Comparison of ENCODE assay signal across 2 cellular contexts in genomic region chr2:135904590-135904989, GRCh38.
TF ChIP-seq lines count a peak whose summit lies in the region.

No MANE protein-coding gene starts in this region.

TF ChIP-seq in SK-N-SH treated with all-trans-retinoic acid at 6 μM for 48 hours, 23 proteins besides CTCF, POLR2A, EP300 and RAD21 (continued from another document):
- TF ChIP-seq ZNF565 (CRISPR knock-in tag; conservative IDR thresholded peaks at IDR 0.05; ENCODE audit: low read depth) = no peak
- TF ChIP-seq CSRNP3 (CRISPR knock-in tag; IDR thresholded peaks at IDR 0.05) = no peak
- TF ChIP-seq PPARA (CRISPR knock-in tag; IDR thresholded peaks at IDR 0.05; ENCODE audit: borderline replicate concordance) = no peak
- TF ChIP-seq GLIS3 (CRISPR knock-in tag; IDR thresholded peaks at IDR 0.05) = no peak
- TF ChIP-seq ZNF8 (CRISPR knock-in tag; IDR thresholded peaks at IDR 0.05) = no peak
- TF ChIP-seq TCF4 (CRISPR knock-in tag; IDR thresholded peaks at IDR 0.05; ENCODE audit: borderline replicate concordance) = no peak
- TF ChIP-seq ISL1 (CRISPR knock-in tag; IDR thresholded peaks at IDR 0.05) = no peak

TF ChIP-seq in SK-N-SH, 30 proteins besides CTCF, POLR2A, EP300 and RAD21 (continued from another document):
- TF ChIP-seq REST (IDR thresholded peaks at IDR 0.05; ENCODE audit: low read depth, low read length) (no peak), EZH2phosphoT487 (IDR thresholded peaks at IDR 0.05; ENCODE audit: borderline replicate concordance, low read depth) (no peak), TAF1 (IDR thresholded peaks at IDR 0.05; ENCODE audit: borderline replicate concordance, low read depth, low read length) (no peak), NFIC (IDR thresholded peaks at IDR 0.05; ENCODE audit: borderline replicate concordance) (no peak), USF1 (IDR thresholded peaks at IDR 0.05; ENCODE audit: borderline replicate concordance, low read depth) (no peak), SMC3 (IDR thresholded peaks at IDR 0.05; ENCODE audit: low read depth, low read length) (no peak), GATA2 (CRISPR knock-in tag; IDR thresholded peaks at IDR 0.05) (no peak), NRF1 (IDR thresholded peaks at IDR 0.05; ENCODE audit: low read depth, low read length) (no peak), POLR2AphosphoS5 (IDR thresholded peaks at IDR 0.05; ENCODE audit: low read depth, low read length) (no peak), TCF12 (IDR thresholded peaks at IDR 0.05) (no peak), FOSL2 (IDR thresholded peaks at IDR 0.05; ENCODE audit: borderline replicate concordance, low read depth) (no peak), RXRA (IDR thresholded peaks at IDR 0.05; ENCODE audit: borderline replicate concordance, low read depth) (no peak), RFX5 (IDR thresholded peaks at IDR 0.05; ENCODE audit: low read length) (no peak)
- TF ChIP-seq, protein P1, sequence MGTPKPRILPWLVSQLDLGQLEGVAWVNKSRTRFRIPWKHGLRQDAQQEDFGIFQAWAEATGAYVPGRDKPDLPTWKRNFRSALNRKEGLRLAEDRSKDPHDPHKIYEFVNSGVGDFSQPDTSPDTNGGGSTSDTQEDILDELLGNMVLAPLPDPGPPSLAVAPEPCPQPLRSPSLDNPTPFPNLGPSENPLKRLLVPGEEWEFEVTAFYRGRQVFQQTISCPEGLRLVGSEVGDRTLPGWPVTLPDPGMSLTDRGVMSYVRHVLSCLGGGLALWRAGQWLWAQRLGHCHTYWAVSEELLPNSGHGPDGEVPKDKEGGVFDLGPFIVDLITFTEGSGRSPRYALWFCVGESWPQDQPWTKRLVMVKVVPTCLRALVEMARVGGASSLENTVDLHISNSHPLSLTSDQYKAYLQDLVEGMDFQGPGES (IDR thresholded peaks at IDR 0.05; ENCODE audit: low read depth, low read length) = no peak
- TF ChIP-seq, protein P2, sequence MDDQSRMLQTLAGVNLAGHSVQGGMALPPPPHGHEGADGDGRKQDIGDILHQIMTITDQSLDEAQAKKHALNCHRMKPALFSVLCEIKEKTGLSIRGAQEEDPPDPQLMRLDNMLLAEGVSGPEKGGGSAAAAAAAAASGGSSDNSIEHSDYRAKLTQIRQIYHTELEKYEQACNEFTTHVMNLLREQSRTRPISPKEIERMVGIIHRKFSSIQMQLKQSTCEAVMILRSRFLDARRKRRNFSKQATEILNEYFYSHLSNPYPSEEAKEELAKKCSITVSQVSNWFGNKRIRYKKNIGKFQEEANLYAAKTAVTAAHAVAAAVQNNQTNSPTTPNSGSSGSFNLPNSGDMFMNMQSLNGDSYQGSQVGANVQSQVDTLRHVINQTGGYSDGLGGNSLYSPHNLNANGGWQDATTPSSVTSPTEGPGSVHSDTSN (IDR thresholded peaks at IDR 0.05) = no peak
- TF ChIP-seq, protein P3, sequence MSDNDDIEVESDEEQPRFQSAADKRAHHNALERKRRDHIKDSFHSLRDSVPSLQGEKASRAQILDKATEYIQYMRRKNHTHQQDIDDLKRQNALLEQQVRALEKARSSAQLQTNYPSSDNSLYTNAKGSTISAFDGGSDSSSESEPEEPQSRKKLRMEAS (IDR thresholded peaks at IDR 0.05; ENCODE audit: low read depth) = no peak
TF ChIP-seq in SK-N-SH: peak in this region for 0.
